18 cellular contexts compared by ENCODE assay signal in genomic region chr1:20538760-20539551, GRCh38. TPM values are rescaled to one million over a fixed set of nuclear protein-coding genes. Genes with fewer than 3 reads are reported as not detected.
DNase-seq lines count a peak whose midpoint lies in the region.
"Had no signal": no experiment of that assay in that cellular context is flagged by ENCODE, and none has a peak within 500 bp of the region (broad histone marks: within the 10 kb centered on the region; RNA-seq: fewer than 3 reads in every experiment).

No MANE protein-coding gene starts in this region.

- DNase-seq in NCI-H526 treated with DMSO at 0.1 percent for 48 hours (lab: John Stamatoyannopoulos, UW) = peak; percentile 9
- no peak for DNase-seq in NCI-H526 (lab: John Stamatoyannopoulos, UW)
- peak; percentile 62 for DNase-seq in M059J (ENCODE audit: low read depth)
- DNase-seq in amniotic epithelial cell (ENCODE audit: low read depth) = peak; percentile 27
- DNase-seq in MV-4-11 (lab: John Stamatoyannopoulos, UW) = no peak
- no peak for DNase-seq in SIG-M5 treated with dmso at 0.1 percent for 504 hours (lab: John Stamatoyannopoulos, UW; ENCODE audit: unreplicated experiment)
- DNase-seq in medulla oblongata (ENCODE audit: extremely low spot score) = no peak
- DNase-seq: CD4-positive, CD25-positive, alpha-beta regulatory T cell; KBM-7; NCI-H1694 treated with DMSO at 0.1 percent for 48 hours; NCI-H2081 treated with DMSO at 0.1 percent for 48 hours; NCI-H2171 treated with DMSO at 0.1 percent for 48 hours; NCI-H446 treated with DMSO at 0.1 percent for 48 hours; NK-92 treated with Interleukin-12 subunit alpha and Interleukin-12 subunit beta, amount 100 ng/mL, for 24 hours; Peyer's patch; SJCRH30; T-cell had no signal

RNA-seq across cellular contexts. Expression of gene FAM43B, which starts 13.4 kb away (rescaled TPM):
- total RNA-seq in M059J (2014; rRNA removed; shearing (Covaris generic)) = 3.5 and 5.0 TPM in 2 replicates
- total RNA-seq: A673; CD4-positive, CD25-positive, alpha-beta regulatory T cell; Peyer's patch; T-cell had no signal

RNA-seq across cellular contexts. Expression of gene MUL1, which starts 31.0 kb away (rescaled TPM):
- 38.3 and 48.8 TPM in 2 replicates for total RNA-seq in M059J (2014; rRNA removed; shearing (Covaris generic))

RNA-seq across cellular contexts. Expression of gene CDA, which starts 49.9 kb away (rescaled TPM):
- total RNA-seq in M059J (2014; rRNA removed; shearing (Covaris generic)) = 1.1 and 2.1 TPM in 2 replicates
- total RNA-seq: A673; CD4-positive, CD25-positive, alpha-beta regulatory T cell; SJCRH30 had no signal

RNA-seq across cellular contexts. Expression of gene CAMK2N1, which starts 52.9 kb away (rescaled TPM):
- total RNA-seq in M059J (2014; rRNA removed; shearing (Covaris generic)) = 5.2 and 7.2 TPM in 2 replicates

Comparison
In these comparisons a context has a peak if more than half of its experiments do, and no peak if none do; other contexts are left out.
1. DNase-seq: peak in NCI-H526 treated with DMSO at 0.1 percent for 48 hours (single experiment), M059J (single experiment) and amniotic epithelial cell (single experiment); none in NCI-H526 (0 of 2), MV-4-11 (single experiment), SIG-M5 treated with dmso at 0.1 percent for 504 hours (single experiment) and medulla oblongata (single experiment).